Comparison of ENCODE assay signal across 10 cellular contexts in the genomic region with DNA sequence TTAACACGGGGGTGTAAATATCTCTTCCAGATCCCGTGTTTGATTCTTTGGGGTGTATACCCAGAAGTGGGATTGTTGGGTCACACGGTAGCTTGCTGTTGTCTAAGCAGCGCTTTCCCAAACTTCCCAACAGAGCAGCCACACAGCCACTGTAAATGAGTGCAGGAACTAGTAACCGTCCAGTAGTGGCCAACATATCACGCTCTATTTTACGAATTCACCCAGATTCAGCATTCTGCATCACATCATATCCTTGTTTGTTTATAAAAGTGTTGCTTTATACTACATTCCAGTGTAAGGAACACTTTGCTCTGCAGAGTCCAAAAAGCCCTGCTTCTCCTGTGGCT.
DNase-seq lines count a peak whose midpoint lies in the region; ATAC-seq and TF ChIP-seq lines count a peak whose summit lies in the region.
"Had no signal": no experiment of that assay in that cellular context is flagged by ENCODE, and none has a peak within 500 bp of the region (broad histone marks: within the 10 kb centered on the region; RNA-seq: fewer than 3 reads in every experiment).

No MANE protein-coding gene starts in this region.

- 50% methylated on average over 7 of the region's 7 CpGs for WGBS in esophagus muscularis mucosa
- 36 to 38% methylated on average over 7 of the region's 7 CpGs for WGBS in tibial nerve, 2 donors

- no peak for DNase-seq in SJSA1 (ENCODE audit: low read depth in 1 of 2, low spot score in 2 of 2)
- no peak for DNase-seq in esophagus muscularis mucosa (ENCODE audit: extremely low spot score)
- no peak for DNase-seq in tibial nerve (ENCODE audit: low spot score in 2 of 2)
- DNase-seq in GM10248 (ENCODE audit: extremely low spot score), result no peak
- DNase-seq in NCI-H345 treated with DMSO at 0.1 percent for 48 hours (lab: John Stamatoyannopoulos, UW; ENCODE audit: unreplicated experiment), result no peak
- no peak for DNase-seq in Peyer's patch
- DNase-seq: activated T-cell treated with anti-CD3 and anti-CD28 coated beads, Interleukin-2, amount 50 U/mL, for 1 hour had no signal

- TF ChIP-seq POLR2A in esophagus muscularis mucosa (IDR thresholded peaks at IDR 0.05; ENCODE audit: low read depth), result no peak
- TF ChIP-seq POLR2A in tibial nerve (IDR thresholded peaks at IDR 0.05), result no peak
- no peak for TF ChIP-seq POLR2A in Peyer's patch (IDR thresholded peaks at IDR 0.05)

- no peak overlapping the region for H3K9ac ChIP-seq in mucosa of rectum (ENCODE audit: low read depth in 1 of 2, low read length in 2 of 2)

- H3K4me1 ChIP-seq in SJSA1 (replicated peaks), result peaks cover 51% of the 10 kb centered on the region
- peaks cover 26 to 45% (median 31%) of the 10 kb centered on the region in 4 donors for H3K4me1 ChIP-seq in esophagus muscularis mucosa
- H3K4me1 ChIP-seq in mucosa of rectum (ENCODE audit: control insufficient read depth in 2 of 2, insufficient read depth in 2 of 2, low read length in 2 of 2), result no peaks in the 10 kb centered on the region
- peaks cover 0 to 32% (median 9%) of the 10 kb centered on the region in 4 donors for H3K4me1 ChIP-seq in tibial nerve
- H3K4me1 ChIP-seq in Peyer's patch, result peaks cover 0 to 4% (median 0%) of the 10 kb centered on the region in 4 donors

- no peaks in the 10 kb centered on the region for H3K9me3 ChIP-seq in SJSA1 (replicated peaks)
- no peaks in the 10 kb centered on the region for H3K9me3 ChIP-seq in esophagus muscularis mucosa
- H3K9me3 ChIP-seq in mucosa of rectum (ENCODE audit: control insufficient read depth in 2 of 2, low read length in 2 of 2), result no peaks in the 10 kb centered on the region
- no peaks in the 10 kb centered on the region for H3K9me3 ChIP-seq in tibial nerve
- H3K9me3 ChIP-seq in Peyer's patch, result no peaks in the 10 kb centered on the region

- ATAC-seq in HG03280 (IDR thresholded peaks at IDR 0.05; ENCODE audit: unreplicated experiment), result no peak
- ATAC-seq: WTC11 had no signal

- TF ChIP-seq EP300 in esophagus muscularis mucosa (IDR thresholded peaks at IDR 0.05) (no peak), tibial nerve (IDR thresholded peaks at IDR 0.05) (no peak)

- intact Hi-C loops in esophagus muscularis mucosa (cut with DNase I), result loop anchor here (5.0 to 10.0 kb wide), 2 partner anchors 231 to 423 kb away; partner anchors contain the start of gene CDYL

- H3K27ac ChIP-seq in SJSA1, result peak overlapping the region; percentile 96
- peak overlapping the region; percentile 75 to 86 (median 80) for H3K27ac ChIP-seq in esophagus muscularis mucosa (replicated peaks in 1 of 4)
- peak overlapping the region; percentile 26 to 64 for H3K27ac ChIP-seq in mucosa of rectum (ENCODE audit: low read depth in 2 of 2, low read length in 2 of 2)
- peak overlapping the region; percentile 33 to 83 (median 65) for H3K27ac ChIP-seq in tibial nerve
- H3K27ac ChIP-seq in Peyer's patch, result peak overlapping the region in 2 of 4 donors; percentile 68 to 78

- POLR2A ChIA-PET in GM10248 (lab: Yijun Ruan, JAX), result no interaction called here

- peak in 1 of 3 experiments; percentile 2 for TF ChIP-seq CTCF in esophagus muscularis mucosa (IDR thresholded peaks at IDR 0.05)
- TF ChIP-seq CTCF in tibial nerve (IDR thresholded peaks at IDR 0.05), result no peak
- TF ChIP-seq CTCF in GM10248 (IDR thresholded peaks at IDR 0.05; ENCODE audit: control extremely low read depth, extremely low read depth, low read depth, missing control alignments), result no peak
- no peak for TF ChIP-seq CTCF in Peyer's patch (IDR thresholded peaks at IDR 0.05)

- H3K4me3 ChIP-seq in SJSA1 (peak overlapping the region; percentile 12), esophagus muscularis mucosa (peak overlapping the region; percentile 28 to 46 (median 34)), mucosa of rectum (ENCODE audit: low read length in 2 of 2) (no peak overlapping the region), tibial nerve (peak overlapping the region in 2 of 4 donors; percentile 9 to 33), Peyer's patch (no peak overlapping the region)

- H3K27me3 ChIP-seq in SJSA1 (replicated peaks), result no peaks in the 10 kb centered on the region
- H3K27me3 ChIP-seq in esophagus muscularis mucosa, result no peaks in the 10 kb centered on the region
- no peaks in the 10 kb centered on the region for H3K27me3 ChIP-seq in mucosa of rectum (ENCODE audit: control insufficient read depth in 2 of 2, insufficient read depth in 2 of 2, low read length in 2 of 2)
- H3K27me3 ChIP-seq in tibial nerve, result no peaks in the 10 kb centered on the region
- H3K27me3 ChIP-seq in Peyer's patch, result no peaks in the 10 kb centered on the region

- CTCF ChIA-PET in GM10248 (lab: Yijun Ruan, JAX), result no interaction called here

- H3K36me3 ChIP-seq in SJSA1, result no peaks in the 10 kb centered on the region
- no peaks in the 10 kb centered on the region for H3K36me3 ChIP-seq in esophagus muscularis mucosa
- H3K36me3 ChIP-seq in mucosa of rectum (ENCODE audit: control insufficient read depth in 2 of 2, insufficient read depth in 2 of 2, low read length in 2 of 2), result no peaks in the 10 kb centered on the region
- no peaks in the 10 kb centered on the region for H3K36me3 ChIP-seq in tibial nerve
- no peaks in the 10 kb centered on the region for H3K36me3 ChIP-seq in Peyer's patch

Comparison
In these comparisons a context has a peak if more than half of its experiments do, and no peak if none do; other contexts are left out.
1. H3K4me3 ChIP-seq: peak in SJSA1 (single experiment) and esophagus muscularis mucosa (4 of 4); none in mucosa of rectum (0 of 2) and Peyer's patch (0 of 4).